ENCODE assay signal across 8 cellular contexts in the genomic region with DNA sequence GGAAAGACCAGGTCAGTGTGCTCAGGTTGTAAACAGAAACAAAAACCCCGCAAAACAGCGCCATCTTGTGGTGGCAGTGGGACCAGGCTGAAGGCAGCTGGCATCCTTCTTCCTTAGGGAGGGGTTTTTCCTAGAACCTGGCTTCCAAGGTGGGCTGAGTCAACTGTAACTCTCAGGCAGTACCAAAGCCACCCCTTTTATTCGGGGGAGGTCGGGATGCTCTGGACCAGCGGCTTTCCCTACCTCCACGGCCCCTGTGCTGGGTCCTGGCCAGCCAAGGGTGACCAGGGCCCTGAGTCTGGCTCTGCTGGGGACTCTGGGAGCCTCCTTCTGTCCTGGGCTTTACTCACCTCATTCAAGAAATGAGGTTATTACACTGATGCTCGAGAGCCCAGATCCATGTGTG.
DNase-seq lines count a peak whose midpoint lies in the region; ATAC-seq, FAIRE-seq and TF ChIP-seq lines count a peak whose summit lies in the region.

No MANE protein-coding gene starts in this region.

- H3K36me3 ChIP-seq in bronchial epithelial cell (ENCODE audit: control insufficient read depth, insufficient read depth, low read length), result no peaks in the 10 kb centered on the region

- H3K27me3 ChIP-seq in bronchial epithelial cell (ENCODE audit: control insufficient read depth, insufficient read depth, low read length), result peaks cover 8% of the 10 kb centered on the region

- intact Hi-C loops in activated B cell treated with CpG ODN at 0.5 μM for 24 hours (cut with micrococcal nuclease), result no loop called here

- no peak for ATAC-seq in activated B cell treated with CpG ODN at 0.5 μM for 24 hours (ENCODE audit: low read depth)
- no peak for ATAC-seq in stimulated activated memory B cell treated with anti-CD40 and anti-IgM and Interleukin-4, amounts not matched to agents 10 μg/mL and 1 μg/mL and 100 μg/mL, for 72 hours

- no peak overlapping the region for H3K4me3 ChIP-seq in bronchial epithelial cell (ENCODE audit: low read depth, low read length)

- H3K4me3 Mint-ChIP-seq in activated B cell treated with CpG ODN at 0.5 μM for 24 hours, result no peak overlapping the region
- H3K4me3 Mint-ChIP-seq in stimulated activated memory B cell treated with anti-CD40 and anti-IgM and Interleukin-4, amounts not matched to agents 10 μg/mL and 1 μg/mL and 100 μg/mL, for 72 hours, result no peak overlapping the region

- POLR2A ChIA-PET in activated B cell treated with CpG ODN at 0.5 μM for 24 hours (lab: Charles Lee), result no interaction called here

- H3K36me3 Mint-ChIP-seq in activated B cell treated with CpG ODN at 0.5 μM for 24 hours (ENCODE audit: low read depth), result no peaks in the 10 kb centered on the region
- H3K36me3 Mint-ChIP-seq in stimulated activated memory B cell treated with anti-CD40 and anti-IgM and Interleukin-4, amounts not matched to agents 10 μg/mL and 1 μg/mL and 100 μg/mL, for 72 hours, result no peaks in the 10 kb centered on the region

- no peak overlapping the region for H3K27ac Mint-ChIP-seq in activated B cell treated with CpG ODN at 0.5 μM for 24 hours
- H3K27ac Mint-ChIP-seq in stimulated activated memory B cell treated with anti-CD40 and anti-IgM and Interleukin-4, amounts not matched to agents 10 μg/mL and 1 μg/mL and 100 μg/mL, for 72 hours, result no peak overlapping the region

- peak; percentile 31 for TF ChIP-seq CTCF in activated B cell treated with CpG ODN at 0.5 μM for 24 hours (IDR thresholded peaks at IDR 0.05)
- peak; percentile 93 for TF ChIP-seq CTCF in bronchial epithelial cell (IDR thresholded peaks at IDR 0.05; ENCODE audit: insufficient read depth, low read length, severe bottlenecking)

- DNase-seq in NK-92 treated with Interleukin-12 subunit alpha and Interleukin-12 subunit beta, amount 100 ng/mL, for 24 hours (lab: John Stamatoyannopoulos, UW), result peak; percentile 31
- DNase-seq in NK-92 (lab: John Stamatoyannopoulos, UW; ENCODE audit: unreplicated experiment) (no peak), NCI-H2107 treated with DMSO at 0.1 percent for 48 hours (lab: John Stamatoyannopoulos, UW; ENCODE audit: unreplicated experiment) (peak; percentile 36), activated B cell treated with CpG ODN at 0.5 μM for 24 hours (peak; percentile 35), bronchial epithelial cell (ENCODE audit: low read depth) (peak; percentile 55), kidney tubule cell (ENCODE audit: low spot score) (peak; percentile 68)
- DNase-seq in stimulated activated CD4-positive, alpha-beta T cell treated with anti-CD3 and anti-CD28 coated beads, Interleukin-4, amount 100 ng/mL, for 48 hours (ENCODE audit: low read depth in 2 of 2), result peak; percentile 53 to 70

- no peaks in the 10 kb centered on the region for H3K9me3 Mint-ChIP-seq in activated B cell treated with CpG ODN at 0.5 μM for 24 hours
- no peaks in the 10 kb centered on the region for H3K9me3 Mint-ChIP-seq in stimulated activated memory B cell treated with anti-CD40 and anti-IgM and Interleukin-4, amounts not matched to agents 10 μg/mL and 1 μg/mL and 100 μg/mL, for 72 hours

- peaks cover 2% of the 10 kb centered on the region for H3K4me1 Mint-ChIP-seq in activated B cell treated with CpG ODN at 0.5 μM for 24 hours
- H3K4me1 Mint-ChIP-seq in stimulated activated memory B cell treated with anti-CD40 and anti-IgM and Interleukin-4, amounts not matched to agents 10 μg/mL and 1 μg/mL and 100 μg/mL, for 72 hours, result peaks cover 9% of the 10 kb centered on the region

- CTCF ChIA-PET in activated B cell treated with CpG ODN at 0.5 μM for 24 hours (lab: Charles Lee), result interaction anchor here (1.0 kb wide), 1 partner anchor 29 kb away, joined by 3 read pairs; no protein-coding TSS in a partner anchor

- H3K27me3 Mint-ChIP-seq in activated B cell treated with CpG ODN at 0.5 μM for 24 hours, result peaks cover 21% of the 10 kb centered on the region
- peaks cover 86% of the 10 kb centered on the region for H3K27me3 Mint-ChIP-seq in stimulated activated memory B cell treated with anti-CD40 and anti-IgM and Interleukin-4, amounts not matched to agents 10 μg/mL and 1 μg/mL and 100 μg/mL, for 72 hours

- FAIRE-seq in bronchial epithelial cell (lab: Jason Lieb, UNC), result no peak
